In genomic region chr10:123840714-123841113, GRCh38 we compare ENCODE assay signal across 30 cellular contexts. TPM values are rescaled to one million over a fixed set of nuclear protein-coding genes. Genes with fewer than 3 reads are reported as not detected.
"Had no signal": no experiment of that assay in that cellular context is flagged by ENCODE, and none has a peak within 500 bp of the region (broad histone marks: within the 10 kb centered on the region; RNA-seq: fewer than 3 reads in every experiment).

No MANE protein-coding gene starts in this region.

- H3K27me3 ChIP-seq: brain microvascular endothelial cell, heart left ventricle had no signal

- H3K27ac ChIP-seq: brain microvascular endothelial cell, dorsolateral prefrontal cortex had no signal

- H3K27me3 Mint-ChIP-seq: activated CD4-positive, alpha-beta memory T cell treated with anti-CD3 and anti-CD28 coated beads, Interleukin-2, amount 10 ng/mL, durations not matched to agents 7 days and 5 days; activated naive CD8-positive, alpha-beta T cell had no signal

- DNase-seq: activated CD4-positive, alpha-beta memory T cell treated with anti-CD3 and anti-CD28 coated beads, Interleukin-2, amount 10 ng/mL, durations not matched to agents 7 days and 5 days; activated CD4-positive, alpha-beta T cell treated with anti-CD3 and anti-CD28 coated beads for 1 hour; activated CD4-positive, alpha-beta T cell treated with anti-CD3 and anti-CD28 coated beads for 4 hours; activated CD4-positive, alpha-beta T cell treated with anti-CD3 and anti-CD28 coated beads, Interleukin-2, amount 10 ng/mL, durations not matched to agents 7 days and 5 days; activated CD4-positive, alpha-beta T cell treated with anti-CD3 and anti-CD28 coated beads, Interleukin-2, amount 50 U/mL, for 4 hours; activated CD4-positive, CD25-positive, alpha-beta regulatory T cell; activated CD8-positive, alpha-beta memory T cell treated with anti-CD3 and anti-CD28 coated beads, Interleukin-2, amount 50 U/mL, for 48 hours; activated gamma-delta T cell; activated naive CD4-positive, alpha-beta T cell; activated naive CD4-positive, alpha-beta T cell treated with anti-CD3 and anti-CD28 coated beads, Interleukin-2, amount 10 ng/mL, durations not matched to agents 7 days and 5 days; activated T-cell treated with anti-CD3 and anti-CD28 coated beads for 4 hours; activated T-cell treated with anti-CD3 and anti-CD28 coated beads, Interleukin-2, amount 50 U/mL, for 24 hours; activated T-cell treated with anti-CD3 and anti-CD28 coated beads, Interleukin-2, amount 50 U/mL, for 72 hours; amniotic stem cell; anterior cingulate cortex; brain microvascular endothelial cell; dorsolateral prefrontal cortex; effector memory CD4-positive, alpha-beta T cell; endodermal cell; foreskin fibroblast; heart left ventricle; T-helper 2 cell had no signal

- H3K4me3 Mint-ChIP-seq: activated CD4-positive, alpha-beta memory T cell treated with anti-CD3 and anti-CD28 coated beads, Interleukin-2, amount 10 ng/mL, durations not matched to agents 7 days and 5 days; activated CD4-positive, alpha-beta T cell treated with anti-CD3 and anti-CD28 coated beads, Interleukin-2, amount 10 ng/mL, durations not matched to agents 7 days and 5 days; activated naive CD4-positive, alpha-beta T cell treated with anti-CD3 and anti-CD28 coated beads, Interleukin-2, amount 10 ng/mL, durations not matched to agents 7 days and 5 days; activated naive CD8-positive, alpha-beta T cell; activated T-cell treated with anti-CD3 and anti-CD28 coated beads, Interleukin-2, amount 50 U/mL, for 24 hours; activated T-cell treated with anti-CD3 and anti-CD28 coated beads, Interleukin-2, amount 50 U/mL, for 72 hours; central memory CD8-positive, alpha-beta T cell; dendritic cell treated with granulocyte-macrophage colony-stimulating factor and Interleukin-4, amounts not matched to agents 40 ng/mL and 50 ng/mL, for 4 days; endodermal cell had no signal

- H3K36me3 Mint-ChIP-seq: activated naive CD4-positive, alpha-beta T cell treated with anti-CD3 and anti-CD28 coated beads, Interleukin-2, amount 10 ng/mL, durations not matched to agents 7 days and 5 days; activated naive CD8-positive, alpha-beta T cell had no signal

- H3K9me3 Mint-ChIP-seq: activated CD4-positive, alpha-beta memory T cell treated with anti-CD3 and anti-CD28 coated beads, Interleukin-2, amount 10 ng/mL, durations not matched to agents 7 days and 5 days; activated CD4-positive, alpha-beta T cell treated with anti-CD3 and anti-CD28 coated beads, Interleukin-2, amount 10 ng/mL, durations not matched to agents 7 days and 5 days; central memory CD8-positive, alpha-beta T cell; dendritic cell treated with granulocyte-macrophage colony-stimulating factor and Interleukin-4, amounts not matched to agents 40 ng/mL and 50 ng/mL, for 4 days had no signal

- ATAC-seq: activated T-cell treated with anti-CD3 and anti-CD28 coated beads, Interleukin-2, amount 50 U/mL, for 72 hours; esophagus mucosa; heart left ventricle had no signal

- FAIRE-seq: astrocyte, bronchial epithelial cell, frontal cortex had no signal

- H3K4me3 ChIP-seq: coronary artery, dorsolateral prefrontal cortex, heart left ventricle had no signal

- H3K4me1 Mint-ChIP-seq: activated CD4-positive, alpha-beta memory T cell treated with anti-CD3 and anti-CD28 coated beads, Interleukin-2, amount 10 ng/mL, durations not matched to agents 7 days and 5 days; activated CD4-positive, alpha-beta T cell treated with anti-CD3 and anti-CD28 coated beads, Interleukin-2, amount 10 ng/mL, durations not matched to agents 7 days and 5 days; activated naive CD4-positive, alpha-beta T cell treated with anti-CD3 and anti-CD28 coated beads, Interleukin-2, amount 10 ng/mL, durations not matched to agents 7 days and 5 days; central memory CD8-positive, alpha-beta T cell; endodermal cell had no signal

- H3K36me3 ChIP-seq: brain microvascular endothelial cell, heart left ventricle had no signal

- H3K27ac Mint-ChIP-seq: activated CD4-positive, alpha-beta memory T cell treated with anti-CD3 and anti-CD28 coated beads, Interleukin-2, amount 10 ng/mL, durations not matched to agents 7 days and 5 days; activated CD4-positive, alpha-beta T cell treated with anti-CD3 and anti-CD28 coated beads, Interleukin-2, amount 10 ng/mL, durations not matched to agents 7 days and 5 days; activated naive CD4-positive, alpha-beta T cell treated with anti-CD3 and anti-CD28 coated beads, Interleukin-2, amount 10 ng/mL, durations not matched to agents 7 days and 5 days; activated naive CD8-positive, alpha-beta T cell; activated T-cell treated with anti-CD3 and anti-CD28 coated beads, Interleukin-2, amount 50 U/mL, for 24 hours; activated T-cell treated with anti-CD3 and anti-CD28 coated beads, Interleukin-2, amount 50 U/mL, for 72 hours; dendritic cell treated with granulocyte-macrophage colony-stimulating factor and Interleukin-4, amounts not matched to agents 40 ng/mL and 50 ng/mL, for 4 days; endodermal cell had no signal

RNA-seq across cellular contexts. Expression of gene CPXM2, which starts 50.9 kb away (rescaled TPM):
- total RNA-seq: activated CD4-positive, alpha-beta memory T cell treated with anti-CD3 and anti-CD28 coated beads, Interleukin-2, amount 10 ng/mL, durations not matched to agents 7 days and 5 days; activated CD4-positive, alpha-beta T cell treated with anti-CD3 and anti-CD28 coated beads, Interleukin-2, amount 10 ng/mL, durations not matched to agents 7 days and 5 days; activated T-cell treated with anti-CD3 and anti-CD28 coated beads, Interleukin-2, amount 50 U/mL, for 72 hours had no signal
